ENCODE assay signal across 33 cellular contexts in the genomic region with DNA sequence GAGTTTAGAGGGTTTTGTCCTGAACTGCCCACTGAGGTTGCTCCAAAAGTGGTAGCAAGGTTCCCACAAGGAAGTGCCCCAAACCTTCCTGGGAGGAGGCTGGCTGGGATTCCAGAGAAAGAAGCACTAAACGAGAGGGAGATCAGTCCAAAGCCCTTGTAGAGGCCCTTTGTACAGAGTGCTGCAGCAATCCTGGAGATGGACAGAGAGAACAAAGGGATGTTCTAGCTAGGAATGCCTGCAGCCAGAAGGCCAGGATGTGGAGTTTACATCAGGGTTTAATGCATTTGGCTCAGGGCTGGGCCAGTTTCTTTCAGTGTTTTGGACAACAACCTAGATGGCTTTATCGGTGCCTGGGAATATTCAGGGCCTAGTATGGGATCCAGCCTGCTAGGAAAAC.
"Had no signal": no experiment of that assay in that cellular context is flagged by ENCODE, and none has a peak within 500 bp of the region (broad histone marks: within the 10 kb centered on the region; RNA-seq: fewer than 3 reads in every experiment).

No MANE protein-coding gene starts in this region.

- H3K9me3 ChIP-seq: MG63, Peyer's patch, SJSA1 had no signal

- H3K27ac ChIP-seq: brain microvascular endothelial cell, Peyer's patch, SJSA1 had no signal

- H3K9me3 Mint-ChIP-seq: activated CD4-positive, alpha-beta T cell treated with anti-CD3 and anti-CD28 coated beads, Interleukin-2, amount 10 ng/mL, durations not matched to agents 7 days and 5 days; activated naive CD4-positive, alpha-beta T cell treated with anti-CD3 and anti-CD28 coated beads, Interleukin-2, amount 10 ng/mL, durations not matched to agents 7 days and 5 days; WTC11 had no signal

- H3K4me3 Mint-ChIP-seq: activated CD4-positive, alpha-beta memory T cell treated with anti-CD3 and anti-CD28 coated beads for 36 hours; activated CD4-positive, alpha-beta T cell treated with anti-CD3 and anti-CD28 coated beads for 36 hours; activated CD4-positive, alpha-beta T cell treated with anti-CD3 and anti-CD28 coated beads, Interleukin-2, amount 10 ng/mL, durations not matched to agents 7 days and 5 days; activated CD8-positive, alpha-beta memory T cell treated with anti-CD3 and anti-CD28 coated beads, Interleukin-2, amount 10 ng/mL, durations not matched to agents 7 days and 5 days; activated naive CD4-positive, alpha-beta T cell treated with anti-CD3 and anti-CD28 coated beads, Interleukin-2, amount 10 ng/mL, durations not matched to agents 7 days and 5 days; activated naive CD8-positive, alpha-beta T cell; WTC11 had no signal

- H3K36me3 ChIP-seq: brain microvascular endothelial cell, MG63, Peyer's patch, SJSA1 had no signal

- DNase-seq: activated CD4-positive, alpha-beta memory T cell treated with anti-CD3 and anti-CD28 coated beads for 36 hours; activated CD4-positive, alpha-beta T cell treated with anti-CD3 and anti-CD28 coated beads for 36 hours; activated CD4-positive, alpha-beta T cell treated with anti-CD3 and anti-CD28 coated beads, Interleukin-2, amount 10 ng/mL, durations not matched to agents 7 days and 5 days; activated CD8-positive, alpha-beta memory T cell treated with anti-CD3 and anti-CD28 coated beads for 24 hours; activated CD8-positive, alpha-beta memory T cell treated with anti-CD3 and anti-CD28 coated beads, Interleukin-2, amount 10 ng/mL, durations not matched to agents 7 days and 5 days; activated CD8-positive, alpha-beta memory T cell treated with anti-CD3 and anti-CD28 coated beads, Interleukin-2, amount 50 U/mL, for 48 hours; activated effector memory CD4-positive, alpha-beta T cell treated with Interleukin-2 at 50 U/mL for 16 hours; activated naive CD4-positive, alpha-beta T cell treated with anti-CD3 and anti-CD28 coated beads, Interleukin-2, amount 10 ng/mL, durations not matched to agents 7 days and 5 days; activated T-cell treated with anti-CD3 and anti-CD28 coated beads, Interleukin-2, amount 50 U/mL, for 48 hours; amniotic stem cell; aorta; brain microvascular endothelial cell; central memory CD4-positive, alpha-beta T cell; Kasumi-1; KG1; MG63; NCI-H1048; NCI-H1105 treated with DMSO at 0.1 percent for 48 hours; NCI-H1436; NCI-H1694; NCI-H1930; NCI-H345; NCI-H526; NCI-H748 treated with DMSO at 0.1 percent for 48 hours; NK-92 treated with Interleukin-12 subunit alpha and Interleukin-12 subunit beta, amount 100 ng/mL, for 24 hours; PC-3; Peyer's patch; RPMI8226; SHP77 treated with DMSO at 0.1 percent for 48 hours had no signal

- H3K27ac Mint-ChIP-seq: activated CD4-positive, alpha-beta memory T cell treated with anti-CD3 and anti-CD28 coated beads for 36 hours; activated CD4-positive, alpha-beta T cell treated with anti-CD3 and anti-CD28 coated beads for 36 hours; activated CD4-positive, alpha-beta T cell treated with anti-CD3 and anti-CD28 coated beads, Interleukin-2, amount 10 ng/mL, durations not matched to agents 7 days and 5 days; activated CD8-positive, alpha-beta memory T cell treated with anti-CD3 and anti-CD28 coated beads, Interleukin-2, amount 10 ng/mL, durations not matched to agents 7 days and 5 days; activated naive CD4-positive, alpha-beta T cell treated with anti-CD3 and anti-CD28 coated beads, Interleukin-2, amount 10 ng/mL, durations not matched to agents 7 days and 5 days; activated naive CD8-positive, alpha-beta T cell; WTC11 had no signal

- H3K27me3 Mint-ChIP-seq: activated CD4-positive, alpha-beta memory T cell treated with anti-CD3 and anti-CD28 coated beads for 36 hours; activated CD4-positive, alpha-beta T cell treated with anti-CD3 and anti-CD28 coated beads for 36 hours; activated CD4-positive, alpha-beta T cell treated with anti-CD3 and anti-CD28 coated beads, Interleukin-2, amount 10 ng/mL, durations not matched to agents 7 days and 5 days; activated CD8-positive, alpha-beta memory T cell treated with anti-CD3 and anti-CD28 coated beads, Interleukin-2, amount 10 ng/mL, durations not matched to agents 7 days and 5 days; activated naive CD4-positive, alpha-beta T cell treated with anti-CD3 and anti-CD28 coated beads, Interleukin-2, amount 10 ng/mL, durations not matched to agents 7 days and 5 days; activated naive CD8-positive, alpha-beta T cell had no signal

- H3K36me3 Mint-ChIP-seq: activated CD4-positive, alpha-beta memory T cell treated with anti-CD3 and anti-CD28 coated beads for 36 hours; activated CD8-positive, alpha-beta memory T cell treated with anti-CD3 and anti-CD28 coated beads, Interleukin-2, amount 10 ng/mL, durations not matched to agents 7 days and 5 days; activated naive CD4-positive, alpha-beta T cell treated with anti-CD3 and anti-CD28 coated beads, Interleukin-2, amount 10 ng/mL, durations not matched to agents 7 days and 5 days; activated naive CD8-positive, alpha-beta T cell; WTC11 had no signal

- H3K4me3 ChIP-seq: MG63, Peyer's patch, SJSA1 had no signal

- ATAC-seq: activated CD4-positive, alpha-beta T cell treated with anti-CD3 and anti-CD28 coated beads for 36 hours; activated CD4-positive, CD25-positive, alpha-beta regulatory T cell treated with anti-CD3 and anti-CD28 coated beads, Interleukin-2, amount 50 U/mL, for 24 hours; activated CD8-positive, alpha-beta memory T cell treated with anti-CD3 and anti-CD28 coated beads, Interleukin-2, amount 10 ng/mL, durations not matched to agents 7 days and 5 days; PC-3; WTC11 had no signal

- H3K4me1 ChIP-seq: Peyer's patch, SJSA1 had no signal

- H3K27me3 ChIP-seq: brain microvascular endothelial cell, MG63, Peyer's patch, SJSA1 had no signal

- H3K4me1 Mint-ChIP-seq: activated CD4-positive, alpha-beta T cell treated with anti-CD3 and anti-CD28 coated beads for 36 hours; activated CD4-positive, alpha-beta T cell treated with anti-CD3 and anti-CD28 coated beads, Interleukin-2, amount 10 ng/mL, durations not matched to agents 7 days and 5 days; activated CD8-positive, alpha-beta memory T cell treated with anti-CD3 and anti-CD28 coated beads, Interleukin-2, amount 10 ng/mL, durations not matched to agents 7 days and 5 days; activated naive CD4-positive, alpha-beta T cell treated with anti-CD3 and anti-CD28 coated beads, Interleukin-2, amount 10 ng/mL, durations not matched to agents 7 days and 5 days; WTC11 had no signal
